Comparison of ENCODE assay signal across 1 cellular context in genomic region chr1:156214024-156214748, GRCh38.
TF ChIP-seq lines count a peak whose summit lies in the region.

No MANE protein-coding gene starts in this region.

TF ChIP-seq in IMR-90, 13 proteins besides CTCF, POLR2A, EP300 and RAD21:
- TF ChIP-seq RCOR1 (IDR thresholded peaks at IDR 0.05; ENCODE audit: insufficient replicate concordance, low read length) (no peak), MAFK (IDR thresholded peaks at IDR 0.05; ENCODE audit: low read depth, low read length) (0 out of 2 replicates have a peak, but pooled peaks have one; percentile 32), CEBPB (IDR thresholded peaks at IDR 0.05; ENCODE audit: low read depth, low read length) (no peak), FOS (IDR thresholded peaks at IDR 0.05; ENCODE audit: low read depth, low read length) (0 out of 2 replicates have a peak, but pooled peaks have one; percentile 13), NFE2L2 (IDR thresholded peaks at IDR 0.05; ENCODE audit: low read depth, low read length) (peak; percentile 68; the same call in 1 of the 2 replicates)
